10 cellular contexts compared by ENCODE assay signal in genomic region chr9:13278023-13278367, GRCh38. TPM values are rescaled to one million over a fixed set of nuclear protein-coding genes. Genes with fewer than 3 reads are reported as not detected.
DNase-seq lines count a peak whose midpoint lies in the region; ATAC-seq and TF ChIP-seq lines count a peak whose summit lies in the region.
"Had no signal": no experiment of that assay in that cellular context is flagged by ENCODE, and none has a peak within 500 bp of the region (broad histone marks: within the 10 kb centered on the region; RNA-seq: fewer than 3 reads in every experiment).

No MANE protein-coding gene starts in this region.

- no peak for ATAC-seq in HG02571 (IDR thresholded peaks at IDR 0.05; ENCODE audit: unreplicated experiment)
- ATAC-seq: naive thymus-derived CD8-positive, alpha-beta T cell had no signal

- no peaks in the 10 kb centered on the region for H3K9me3 ChIP-seq in liver (ENCODE audit: control insufficient read depth in 4 of 4, low read length in 3 of 4)

- peak overlapping the region; percentile 68 to 80 for H3K27ac ChIP-seq in liver (ENCODE audit: low read depth in 1 of 2, low read length in 2 of 2)
- H3K27ac ChIP-seq in temporal lobe (ENCODE audit: low read depth, low read length): peak overlapping the region; percentile 96

- 56% methylated on average over 10 of the region's 10 CpGs for WGBS in liver

- no peaks in the 10 kb centered on the region for H3K27me3 ChIP-seq in liver (ENCODE audit: control insufficient read depth in 4 of 4, insufficient read depth in 4 of 4, low read length in 3 of 4)

- H3K4me3 ChIP-seq in cardiac fibroblast (replicated peaks in 1 of 2; ENCODE audit: low read depth in 2 of 2, low read length in 2 of 2) (peak overlapping the region; percentile 62 to 69), liver (ENCODE audit: low read depth in 1 of 3, low read length in 3 of 3) (peak overlapping the region; percentile 62 to 83 (median 78))

- no peak overlapping the region for H3K9ac ChIP-seq in liver (ENCODE audit: low read depth in 1 of 2, low read length in 2 of 2)

- TF ChIP-seq RAD21 in liver (IDR thresholded peaks at IDR 0.05): no peak

- no peak for TF ChIP-seq CTCF in cardiac fibroblast (IDR thresholded peaks at IDR 0.05; ENCODE audit: low read depth, low read length)
- no peak for TF ChIP-seq CTCF in liver (IDR thresholded peaks at IDR 0.05; ENCODE audit: low read depth, low read length, missing input control)

- DNase-seq in NCI-H2196 (lab: John Stamatoyannopoulos, UW; ENCODE audit: unreplicated experiment) (peak; percentile 70), cardiac fibroblast (ENCODE audit: low read depth in 2 of 2) (peak; percentile 54 to 71), DMS153 (lab: John Stamatoyannopoulos, UW) (no peak), NCI-H446 treated with DMSO at 0.1 percent for 48 hours (lab: John Stamatoyannopoulos, UW) (no peak)
- DNase-seq in activated CD4-positive, alpha-beta T cell treated with anti-CD3 and anti-CD28 coated beads, Interleukin-2, amount 50 U/mL, for 1 hour: no peak
- DNase-seq: activated naive CD4-positive, alpha-beta T cell treated with anti-CD3 and anti-CD28 coated beads for 36 hours; naive thymus-derived CD8-positive, alpha-beta T cell had no signal

- no peaks in the 10 kb centered on the region for H3K36me3 ChIP-seq in liver (ENCODE audit: control insufficient read depth in 4 of 4, insufficient read depth in 3 of 4, low read depth in 1 of 4, low read length in 3 of 4)

- peaks cover 2 to 13% (median 6%) of the 10 kb centered on the region in 4 donors for H3K4me1 ChIP-seq in liver (ENCODE audit: control insufficient read depth in 4 of 4, insufficient read depth in 4 of 4, low read length in 3 of 4)

TF ChIP-seq in liver, 16 proteins besides CTCF, POLR2A, EP300 and RAD21:
- TF ChIP-seq EGR1 (IDR thresholded peaks at IDR 0.05; ENCODE audit: low read depth in 2 of 2) (no peak), REST (IDR thresholded peaks at IDR 0.05) (no peak), GABPA (IDR thresholded peaks at IDR 0.05 in 1 of 2, conservative IDR thresholded peaks at IDR 0.05 in 1 of 2) (no peak), ZBTB33 (IDR thresholded peaks at IDR 0.05) (no peak), HNF4G (IDR thresholded peaks at IDR 0.05) (no peak), MAX (IDR thresholded peaks at IDR 0.05) (no peak), TAF1 (conservative IDR thresholded peaks at IDR 0.05) (no peak), HNF4A (conservative IDR thresholded peaks at IDR 0.05) (no peak), JUND (IDR thresholded peaks at IDR 0.05) (no peak)

RNA-seq across cellular contexts. Expression of gene MPDZ, which starts 1.5 kb away (rescaled TPM):
- total RNA-seq in liver: 10 to 100 TPM; 26.2 to 71.2 TPM
- 10 to 100 TPM; 20.3 to 34.1 TPM for polyA plus RNA-seq in liver
- 42.3 TPM for total RNA-seq in temporal lobe
- total RNA-seq: activated naive CD4-positive, alpha-beta T cell treated with anti-CD3 and anti-CD28 coated beads for 36 hours; naive thymus-derived CD8-positive, alpha-beta T cell had no signal
- polyA plus RNA-seq: naive thymus-derived CD8-positive, alpha-beta T cell had no signal

Comparison
In these comparisons a context has a peak if more than half of its experiments do, and no peak if none do; other contexts are left out.
1. DNase-seq: peak in NCI-H2196 (single experiment) and cardiac fibroblast (2 of 2); none in DMS153 (single experiment), NCI-H446 treated with DMSO at 0.1 percent for 48 hours (single experiment) and activated CD4-positive, alpha-beta T cell treated with anti-CD3 and anti-CD28 coated beads, Interleukin-2, amount 50 U/mL, for 1 hour (single experiment).